In genomic region chr5:133932441-133933168, GRCh38 we compare ENCODE assay signal across 1 cellular context.
TF ChIP-seq lines count a peak whose summit lies in the region.

No MANE protein-coding gene starts in this region.

TF ChIP-seq in K562, 482 proteins besides CTCF, POLR2A, EP300 and RAD21 (continued from another document and continues in another):
- TF ChIP-seq, protein P1, sequence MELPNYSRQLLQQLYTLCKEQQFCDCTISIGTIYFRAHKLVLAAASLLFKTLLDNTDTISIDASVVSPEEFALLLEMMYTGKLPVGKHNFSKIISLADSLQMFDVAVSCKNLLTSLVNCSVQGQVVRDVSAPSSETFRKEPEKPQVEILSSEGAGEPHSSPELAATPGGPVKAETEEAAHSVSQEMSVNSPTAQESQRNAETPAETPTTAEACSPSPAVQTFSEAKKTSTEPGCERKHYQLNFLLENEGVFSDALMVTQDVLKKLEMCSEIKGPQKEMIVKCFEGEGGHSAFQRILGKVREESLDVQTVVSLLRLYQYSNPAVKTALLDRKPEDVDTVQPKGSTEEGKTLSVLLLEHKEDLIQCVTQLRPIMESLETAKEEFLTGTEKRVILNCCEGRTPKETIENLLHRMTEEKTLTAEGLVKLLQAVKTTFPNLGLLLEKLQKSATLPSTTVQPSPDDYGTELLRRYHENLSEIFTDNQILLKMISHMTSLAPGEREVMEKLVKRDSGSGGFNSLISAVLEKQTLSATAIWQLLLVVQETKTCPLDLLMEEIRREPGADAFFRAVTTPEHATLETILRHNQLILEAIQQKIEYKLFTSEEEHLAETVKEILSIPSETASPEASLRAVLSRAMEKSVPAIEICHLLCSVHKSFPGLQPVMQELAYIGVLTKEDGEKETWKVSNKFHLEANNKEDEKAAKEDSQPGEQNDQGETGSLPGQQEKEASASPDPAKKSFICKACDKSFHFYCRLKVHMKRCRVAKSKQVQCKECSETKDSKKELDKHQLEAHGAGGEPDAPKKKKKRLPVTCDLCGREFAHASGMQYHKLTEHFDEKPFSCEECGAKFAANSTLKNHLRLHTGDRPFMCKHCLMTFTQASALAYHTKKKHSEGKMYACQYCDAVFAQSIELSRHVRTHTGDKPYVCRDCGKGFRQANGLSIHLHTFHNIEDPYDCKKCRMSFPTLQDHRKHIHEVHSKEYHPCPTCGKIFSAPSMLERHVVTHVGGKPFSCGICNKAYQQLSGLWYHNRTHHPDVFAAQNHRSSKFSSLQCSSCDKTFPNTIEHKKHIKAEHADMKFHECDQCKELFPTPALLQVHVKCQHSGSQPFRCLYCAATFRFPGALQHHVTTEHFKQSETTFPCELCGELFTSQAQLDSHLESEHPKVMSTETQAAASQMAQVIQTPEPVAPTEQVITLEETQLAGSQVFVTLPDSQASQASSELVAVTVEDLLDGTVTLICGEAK (IDR thresholded peaks at IDR 0.05): no peak
- TF ChIP-seq, protein P1 (CRISPR knock-in tag; IDR thresholded peaks at IDR 0.05): no peak
- TF ChIP-seq, protein P2, sequence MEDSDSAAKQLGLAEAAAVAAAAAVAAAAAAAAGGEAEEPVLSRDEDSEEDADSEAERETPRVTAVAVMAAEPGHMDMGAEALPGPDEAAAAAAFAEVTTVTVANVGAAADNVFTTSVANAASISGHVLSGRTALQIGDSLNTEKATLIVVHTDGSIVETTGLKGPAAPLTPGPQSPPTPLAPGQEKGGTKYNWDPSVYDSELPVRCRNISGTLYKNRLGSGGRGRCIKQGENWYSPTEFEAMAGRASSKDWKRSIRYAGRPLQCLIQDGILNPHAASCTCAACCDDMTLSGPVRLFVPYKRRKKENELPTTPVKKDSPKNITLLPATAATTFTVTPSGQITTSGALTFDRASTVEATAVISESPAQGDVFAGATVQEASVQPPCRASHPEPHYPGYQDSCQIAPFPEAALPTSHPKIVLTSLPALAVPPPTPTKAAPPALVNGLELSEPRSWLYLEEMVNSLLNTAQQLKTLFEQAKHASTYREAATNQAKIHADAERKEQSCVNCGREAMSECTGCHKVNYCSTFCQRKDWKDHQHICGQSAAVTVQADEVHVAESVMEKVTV (CRISPR knock-in tag; IDR thresholded peaks at IDR 0.05): no peak
- TF ChIP-seq SMARCE1 (IDR thresholded peaks at IDR 0.05) (peak; percentile 96), HSF4 (CRISPR knock-in tag; IDR thresholded peaks at IDR 0.05; ENCODE audit: borderline replicate concordance) (peak; percentile 65; the same call in 1 of the 2 replicates), ASH1L (IDR thresholded peaks at IDR 0.05; ENCODE audit: borderline replicate concordance, low read depth, partially characterized antibody) (no peak), EHMT2 (IDR thresholded peaks at IDR 0.05) (no peak), CREB1 (IDR thresholded peaks at IDR 0.05) (peak; percentile 43; the same call in 1 of the 2 replicates), CREB1 (CRISPR knock-in tag; IDR thresholded peaks at IDR 0.05) (no peak), GTF2E2 (tag; IDR thresholded peaks at IDR 0.05) (no peak), CBFB (CRISPR knock-in tag; IDR thresholded peaks at IDR 0.05) (0 out of 2 replicates have a peak, but pooled peaks have one; percentile 62), SP2 (IDR thresholded peaks at IDR 0.05; ENCODE audit: extremely low read depth, low read depth, low read length, poor library complexity, severe bottlenecking) (no peak), NCOA2 (IDR thresholded peaks at IDR 0.05; ENCODE audit: partially characterized antibody in 2 of 2) (no peak), SRSF1 (IDR thresholded peaks at IDR 0.05; ENCODE audit: low read depth, low read length) (no peak), ZFP36 (IDR thresholded peaks at IDR 0.05; ENCODE audit: low read depth, low read length, partially characterized antibody) (no peak), HINFP (tag; conservative IDR thresholded peaks at IDR 0.05; ENCODE audit: low read depth) (no peak), CAMTA2 (CRISPR knock-in tag; conservative IDR thresholded peaks at IDR 0.05) (no peak), BCOR (IDR thresholded peaks at IDR 0.05) (peak; percentile 41; the same call in 1 of the 2 replicates), POLR2H (tag; IDR thresholded peaks at IDR 0.05; ENCODE audit: low read depth) (no peak), ZNF24 (IDR thresholded peaks at IDR 0.05) (no peak), ZBTB33 (CRISPR knock-in tag; IDR thresholded peaks at IDR 0.05) (peak; percentile 53; the same call in 1 of the 2 replicates), L3MBTL2 (IDR thresholded peaks at IDR 0.05) (peak; percentile 64), NCOR1 (IDR thresholded peaks at IDR 0.05) (peak; percentile 96), ATF2 (CRISPR knock-in tag; IDR thresholded peaks at IDR 0.05) (no peak), MYC (IDR thresholded peaks at IDR 0.05; ENCODE audit: low read depth, low read length) (0 out of 2 replicates have a peak, but pooled peaks have one; percentile 9), MYC (CRISPR knock-in tag; IDR thresholded peaks at IDR 0.05; ENCODE audit: borderline replicate concordance, low read depth) (no peak), ZNF57 (CRISPR knock-in tag; IDR thresholded peaks at IDR 0.05) (no peak), NR2F6 (CRISPR knock-in tag; IDR thresholded peaks at IDR 0.05) (no peak), ZEB2 (IDR thresholded peaks at IDR 0.05) (peak; percentile 22; the same call in 1 of the 2 replicates), HMG20B (CRISPR knock-in tag; IDR thresholded peaks at IDR 0.05) (no peak), XRCC5 (IDR thresholded peaks at IDR 0.05; ENCODE audit: low read depth, low read length) (no peak)
- TF ChIP-seq, protein P3, sequence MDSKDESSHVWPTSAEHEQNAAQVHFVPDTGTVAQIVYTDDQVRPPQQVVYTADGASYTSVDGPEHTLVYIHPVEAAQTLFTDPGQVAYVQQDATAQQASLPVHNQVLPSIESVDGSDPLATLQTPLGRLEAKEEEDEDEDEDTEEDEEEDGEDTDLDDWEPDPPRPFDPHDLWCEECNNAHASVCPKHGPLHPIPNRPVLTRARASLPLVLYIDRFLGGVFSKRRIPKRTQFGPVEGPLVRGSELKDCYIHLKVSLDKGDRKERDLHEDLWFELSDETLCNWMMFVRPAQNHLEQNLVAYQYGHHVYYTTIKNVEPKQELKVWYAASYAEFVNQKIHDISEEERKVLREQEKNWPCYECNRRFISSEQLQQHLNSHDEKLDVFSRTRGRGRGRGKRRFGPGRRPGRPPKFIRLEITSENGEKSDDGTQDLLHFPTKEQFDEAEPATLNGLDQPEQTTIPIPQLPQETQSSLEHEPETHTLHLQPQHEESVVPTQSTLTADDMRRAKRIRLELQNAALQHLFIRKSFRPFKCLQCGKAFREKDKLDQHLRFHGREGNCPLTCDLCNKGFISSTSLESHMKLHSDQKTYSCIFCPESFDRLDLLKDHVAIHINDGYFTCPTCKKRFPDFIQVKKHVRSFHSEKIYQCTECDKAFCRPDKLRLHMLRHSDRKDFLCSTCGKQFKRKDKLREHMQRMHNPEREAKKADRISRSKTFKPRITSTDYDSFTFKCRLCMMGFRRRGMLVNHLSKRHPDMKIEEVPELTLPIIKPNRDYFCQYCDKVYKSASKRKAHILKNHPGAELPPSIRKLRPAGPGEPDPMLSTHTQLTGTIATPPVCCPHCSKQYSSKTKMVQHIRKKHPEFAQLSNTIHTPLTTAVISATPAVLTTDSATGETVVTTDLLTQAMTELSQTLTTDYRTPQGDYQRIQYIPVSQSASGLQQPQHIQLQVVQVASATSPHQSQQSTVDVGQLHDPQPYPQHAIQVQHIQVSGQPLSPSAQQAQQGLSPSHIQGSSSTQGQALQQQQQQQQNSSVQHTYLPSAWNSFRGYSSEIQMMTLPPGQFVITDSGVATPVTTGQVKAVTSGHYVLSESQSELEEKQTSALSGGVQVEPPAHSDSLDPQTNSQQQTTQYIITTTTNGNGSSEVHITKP (IDR thresholded peaks at IDR 0.05; ENCODE audit: partially characterized antibody): peak; percentile 86
- TF ChIP-seq, protein P4, sequence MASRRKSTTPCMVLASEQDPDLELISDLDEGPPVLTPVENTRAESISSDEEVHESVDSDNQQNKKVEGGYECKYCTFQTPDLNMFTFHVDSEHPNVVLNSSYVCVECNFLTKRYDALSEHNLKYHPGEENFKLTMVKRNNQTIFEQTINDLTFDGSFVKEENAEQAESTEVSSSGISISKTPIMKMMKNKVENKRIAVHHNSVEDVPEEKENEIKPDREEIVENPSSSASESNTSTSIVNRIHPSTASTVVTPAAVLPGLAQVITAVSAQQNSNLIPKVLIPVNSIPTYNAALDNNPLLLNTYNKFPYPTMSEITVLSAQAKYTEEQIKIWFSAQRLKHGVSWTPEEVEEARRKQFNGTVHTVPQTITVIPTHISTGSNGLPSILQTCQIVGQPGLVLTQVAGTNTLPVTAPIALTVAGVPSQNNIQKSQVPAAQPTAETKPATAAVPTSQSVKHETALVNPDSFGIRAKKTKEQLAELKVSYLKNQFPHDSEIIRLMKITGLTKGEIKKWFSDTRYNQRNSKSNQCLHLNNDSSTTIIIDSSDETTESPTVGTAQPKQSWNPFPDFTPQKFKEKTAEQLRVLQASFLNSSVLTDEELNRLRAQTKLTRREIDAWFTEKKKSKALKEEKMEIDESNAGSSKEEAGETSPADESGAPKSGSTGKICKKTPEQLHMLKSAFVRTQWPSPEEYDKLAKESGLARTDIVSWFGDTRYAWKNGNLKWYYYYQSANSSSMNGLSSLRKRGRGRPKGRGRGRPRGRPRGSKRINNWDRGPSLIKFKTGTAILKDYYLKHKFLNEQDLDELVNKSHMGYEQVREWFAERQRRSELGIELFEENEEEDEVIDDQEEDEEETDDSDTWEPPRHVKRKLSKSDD (conservative IDR thresholded peaks at IDR 0.05; ENCODE audit: low read length): no peak
- TF ChIP-seq, protein P5, sequence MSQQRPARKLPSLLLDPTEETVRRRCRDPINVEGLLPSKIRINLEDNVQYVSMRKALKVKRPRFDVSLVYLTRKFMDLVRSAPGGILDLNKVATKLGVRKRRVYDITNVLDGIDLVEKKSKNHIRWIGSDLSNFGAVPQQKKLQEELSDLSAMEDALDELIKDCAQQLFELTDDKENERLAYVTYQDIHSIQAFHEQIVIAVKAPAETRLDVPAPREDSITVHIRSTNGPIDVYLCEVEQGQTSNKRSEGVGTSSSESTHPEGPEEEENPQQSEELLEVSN (IDR thresholded peaks at IDR 0.05; ENCODE audit: borderline replicate concordance in 1 of 2, extremely low read depth in 1 of 2, insufficient read depth in 1 of 2, insufficient read length in 1 of 2, low read depth in 1 of 2, low read length in 1 of 2, poor library complexity in 1 of 2, severe bottlenecking in 1 of 2): peak in 1 of 2 experiments; percentile 28
